ENCODE assay signal across 19 cellular contexts in the genomic region with DNA sequence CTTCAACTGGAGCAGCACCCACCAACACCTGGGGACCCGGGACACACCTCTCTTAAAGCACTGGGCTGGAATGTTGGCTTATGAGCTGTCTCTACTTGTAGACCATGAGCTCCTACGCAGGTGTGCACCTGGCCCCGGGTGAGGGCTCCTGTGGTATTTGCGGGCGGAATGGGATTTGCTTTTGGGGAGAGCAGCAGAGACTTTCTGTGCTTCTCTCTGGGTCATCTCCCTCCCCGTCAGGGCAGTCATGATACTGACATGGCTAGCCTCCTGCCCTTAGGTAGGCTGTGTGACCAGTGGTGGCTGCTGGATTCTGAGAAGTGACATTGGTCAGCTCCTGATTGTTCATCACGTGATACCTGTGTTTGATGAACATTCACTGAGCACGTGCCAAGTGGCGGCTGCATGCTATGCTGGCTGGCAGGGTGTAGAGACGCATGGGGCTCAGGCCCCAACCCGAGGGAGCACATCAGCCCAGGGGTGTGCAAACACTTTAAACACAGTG. TPM values are rescaled to one million over a fixed set of nuclear protein-coding genes. Genes with fewer than 3 reads are reported as not detected.
DNase-seq lines count a peak whose midpoint lies in the region; TF ChIP-seq lines count a peak whose summit lies in the region.
"Had no signal": no experiment of that assay in that cellular context is flagged by ENCODE, and none has a peak within 500 bp of the region (broad histone marks: within the 10 kb centered on the region; RNA-seq: fewer than 3 reads in every experiment).

No MANE protein-coding gene starts in this region.

- TF ChIP-seq CTCF in epithelial cell of esophagus (IDR thresholded peaks at IDR 0.05; ENCODE audit: insufficient read depth, low read depth, low read length, missing control alignments) = no peak
- no peak for TF ChIP-seq CTCF in sigmoid colon (IDR thresholded peaks at IDR 0.05)
- TF ChIP-seq CTCF in right atrium auricular region (IDR thresholded peaks at IDR 0.05) = no peak
- TF ChIP-seq CTCF in ascending aorta (IDR thresholded peaks at IDR 0.05) = no peak

- H3K4me3 ChIP-seq in epithelial cell of esophagus (ENCODE audit: low read length) = no peak overlapping the region
- H3K4me3 ChIP-seq in sigmoid colon = no peak overlapping the region
- H3K4me3 ChIP-seq in right atrium auricular region = no peak overlapping the region
- no peak overlapping the region for H3K4me3 ChIP-seq in ascending aorta
- H3K4me3 ChIP-seq: HAP-1, PC-9 had no signal

- H3K27me3 ChIP-seq in sigmoid colon = no peaks in the 10 kb centered on the region
- no peaks in the 10 kb centered on the region for H3K27me3 ChIP-seq in right atrium auricular region
- H3K27me3 ChIP-seq in ascending aorta = no peaks in the 10 kb centered on the region

- TF ChIP-seq EP300 in sigmoid colon (IDR thresholded peaks at IDR 0.05) = no peak

- H3K36me3 ChIP-seq in sigmoid colon (no peaks in the 10 kb centered on the region), right atrium auricular region (no peaks in the 10 kb centered on the region), ascending aorta (no peaks in the 10 kb centered on the region)
- H3K36me3 ChIP-seq: HAP-1 had no signal

- H3K9me3 ChIP-seq in sigmoid colon (no peaks in the 10 kb centered on the region), right atrium auricular region (no peaks in the 10 kb centered on the region), ascending aorta (no peaks in the 10 kb centered on the region)
- H3K9me3 ChIP-seq: HAP-1 had no signal

- 84 to 92% methylated on average over 11 of the region's 11 CpGs for WGBS in sigmoid colon, 2 donors

- intact Hi-C loops in sigmoid colon (cut with DNase I) (loop anchor here (10.0 kb wide), 1 partner anchor 206 kb away; no protein-coding TSS in a partner anchor), ascending aorta (cut with DNase I) (no loop called here)

- no peak for TF ChIP-seq POLR2A in sigmoid colon (IDR thresholded peaks at IDR 0.05)

- H3K27ac ChIP-seq in sigmoid colon (no peak overlapping the region), right atrium auricular region (no peak overlapping the region), ascending aorta (no peak overlapping the region)
- H3K27ac ChIP-seq: PC-9 had no signal

- H3K4me1 ChIP-seq in sigmoid colon = no peaks in the 10 kb centered on the region
- no peaks in the 10 kb centered on the region for H3K4me1 ChIP-seq in right atrium auricular region
- no peaks in the 10 kb centered on the region for H3K4me1 ChIP-seq in ascending aorta
- H3K4me1 ChIP-seq: HAP-1 had no signal

- peak; percentile 8 for DNase-seq in NCI-H2196 (lab: John Stamatoyannopoulos, UW; ENCODE audit: unreplicated experiment)
- DNase-seq in NCI-H2196 treated with DMSO at 0.1 percent for 48 hours (lab: John Stamatoyannopoulos, UW; ENCODE audit: unreplicated experiment) = no peak
- peak; percentile 9 for DNase-seq in NCI-H345 treated with DMSO at 0.1 percent for 48 hours (lab: John Stamatoyannopoulos, UW; ENCODE audit: unreplicated experiment)
- DNase-seq in epithelial cell of esophagus (ENCODE audit: low read depth) = peak; percentile 60
- peak; percentile 41 for DNase-seq in sigmoid colon
- no peak for DNase-seq in right atrium auricular region (ENCODE audit: low spot score)
- DNase-seq in ascending aorta (ENCODE audit: low spot score in 2 of 2) = no peak
- DNase-seq in stimulated activated CD4-positive, alpha-beta T cell treated with anti-CD3 and anti-CD28 coated beads, Interleukin-4, amount 100 ng/mL, for 4 hours = no peak
- DNase-seq: 8988T, COR-L47, DMS 273 treated with DMSO at 0.1 percent for 48 hours, Karpas-422, NCI-H1092 treated with DMSO at 0.1 percent for 48 hours, NCI-H1694 treated with DMSO at 0.1 percent for 48 hours, NCI-H2227 treated with DMSO at 0.1 percent for 48 hours, NCI-H524 treated with DMSO at 0.1 percent for 48 hours, PC-9 had no signal

RNA-seq across cellular contexts. Expression of gene ZBTB21, which starts 9.0 kb away (rescaled TPM):
- total RNA-seq in sigmoid colon (10 to 100 TPM in 1 of 4 donors, 1 to 10 TPM in 3; 6.9 to 14.7 (median 7.7) TPM), right atrium auricular region (10 to 100 TPM in 1 of 2 donors, 1 to 10 TPM in 1; 5.5 to 10.3 TPM), ascending aorta (11.1 TPM)
- 1 to 10 TPM; 1.8 to 2.9 (median 2.8) TPM for polyA plus RNA-seq in sigmoid colon

RNA-seq across cellular contexts. Expression of gene UMODL1, which starts 52.0 kb away (rescaled TPM):
- total RNA-seq in sigmoid colon = not detected
- polyA plus RNA-seq in sigmoid colon = under 1 TPM in 2 of 3 donors, not detected in 1; 0.13 to 0.23 TPM
- total RNA-seq in right atrium auricular region = not detected
- not detected for total RNA-seq in ascending aorta
- total RNA-seq: PC-9, SK-MEL-5 had no signal

Comparison
In these comparisons a context has a peak if more than half of its experiments do, and no peak if none do; other contexts are left out.
1. DNase-seq: peak in NCI-H2196 (single experiment), NCI-H345 treated with DMSO at 0.1 percent for 48 hours (single experiment), epithelial cell of esophagus (single experiment) and sigmoid colon (single experiment); none in NCI-H2196 treated with DMSO at 0.1 percent for 48 hours (single experiment), right atrium auricular region (single experiment), ascending aorta (0 of 2) and stimulated activated CD4-positive, alpha-beta T cell treated with anti-CD3 and anti-CD28 coated beads, Interleukin-4, amount 100 ng/mL, for 4 hours (0 of 2).